In the genomic region with DNA sequence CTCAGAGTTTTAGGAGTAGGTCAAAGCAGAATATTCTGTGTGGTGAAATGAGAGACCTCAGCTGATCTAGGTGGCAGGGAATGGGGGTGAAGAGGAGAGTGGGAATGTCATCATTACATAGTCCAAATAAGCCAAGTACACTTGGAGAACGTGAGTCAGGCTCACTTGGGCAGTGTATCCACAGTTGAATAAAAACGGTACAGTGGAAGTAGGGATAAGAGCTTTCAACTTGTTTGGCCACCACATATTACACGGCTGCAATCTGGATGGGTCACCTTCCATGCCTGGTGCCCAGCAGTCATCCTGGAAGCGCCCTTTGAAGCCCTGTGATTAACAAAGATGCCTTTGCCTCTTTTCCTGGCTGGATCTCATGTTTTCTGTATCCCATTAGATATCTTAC, we compare ENCODE assay signal across 22 cellular contexts. TPM values are rescaled to one million over a fixed set of nuclear protein-coding genes. Genes with fewer than 3 reads are reported as not detected.
DNase-seq lines count a peak whose midpoint lies in the region; ATAC-seq and TF ChIP-seq lines count a peak whose summit lies in the region.
"Had no signal": no experiment of that assay in that cellular context is flagged by ENCODE, and none has a peak within 500 bp of the region (broad histone marks: within the 10 kb centered on the region; RNA-seq: fewer than 3 reads in every experiment).

No MANE protein-coding gene starts in this region.

- intact Hi-C loops in left lung (cut with DNase I) = no loop called here
- intact Hi-C loops in head of caudate nucleus (cut with DNase I) = no loop called here
- intact Hi-C loops in MCF 10A (cut with micrococcal nuclease) = no loop called here

- ATAC-seq in left lung (peak; percentile 94), HG03095 (IDR thresholded peaks at IDR 0.05; ENCODE audit: unreplicated experiment) (no peak)

- H3K9me3 Mint-ChIP-seq in HFFc6 (no peaks in the 10 kb centered on the region), MCF 10A (ENCODE audit: unreplicated experiment) (no peaks in the 10 kb centered on the region)

- H3K27me3 Mint-ChIP-seq in HFFc6 (ENCODE audit: insufficient read depth) = no peaks in the 10 kb centered on the region
- H3K27me3 Mint-ChIP-seq in MCF 10A (ENCODE audit: insufficient read depth, unreplicated experiment) = no peaks in the 10 kb centered on the region
- H3K27me3 Mint-ChIP-seq: CD4-positive, CD25-positive, alpha-beta regulatory T cell had no signal

- no peak overlapping the region for H3K4me3 ChIP-seq in left lung
- H3K4me3 ChIP-seq: MG63 had no signal

- H3K27ac Mint-ChIP-seq in HFFc6 (peak overlapping the region; percentile 57), MCF 10A (ENCODE audit: low read depth, unreplicated experiment) (no peak overlapping the region)
- H3K27ac Mint-ChIP-seq: CD4-positive, CD25-positive, alpha-beta regulatory T cell had no signal

- H3K27me3 ChIP-seq in left lung = no peaks in the 10 kb centered on the region
- H3K27me3 ChIP-seq: BE2C, MG63 had no signal

- no TSS peak for BruUV-seq in MCF 10A (replicated peaks; lab: Mats Ljungman, UMichigan)

- H3K4me1 Mint-ChIP-seq in HFFc6 (ENCODE audit: low read depth) (peaks cover 20% of the 10 kb centered on the region), MCF 10A (ENCODE audit: insufficient read depth, unreplicated experiment) (no peaks in the 10 kb centered on the region)

- H3K4me3 Mint-ChIP-seq in HFFc6 = no peak overlapping the region
- H3K4me3 Mint-ChIP-seq in MCF 10A (ENCODE audit: unreplicated experiment) = no peak overlapping the region
- H3K4me3 Mint-ChIP-seq: CD4-positive, CD25-positive, alpha-beta regulatory T cell had no signal

- no peaks in the 10 kb centered on the region for H3K9me3 ChIP-seq in left lung
- H3K9me3 ChIP-seq: BE2C, Caco-2, MG63, SK-N-SH had no signal

- CTCF ChIA-PET in MCF 10A (lab: Yijun Ruan, JAX) = interaction anchor here (0.7 kb wide), 1 partner anchor 13 kb away, joined by 3 read pairs; no protein-coding TSS in a partner anchor

- peaks cover 0 to 52% of the 10 kb centered on the region in 2 donors for H3K36me3 ChIP-seq in left lung
- H3K36me3 ChIP-seq: BE2C had no signal

- TF ChIP-seq CTCF in HFFc6 (IDR thresholded peaks at IDR 0.05) = no peak
- no peak for TF ChIP-seq CTCF in left lung (IDR thresholded peaks at IDR 0.05)
- TF ChIP-seq CTCF in MCF 10A (IDR thresholded peaks at IDR 0.05; ENCODE audit: unreplicated experiment) = no peak

- DNase-seq in AG08395 (ENCODE audit: low spot score) (peak; percentile 19), HFFc6 (no peak), astrocyte of the hippocampus (ENCODE audit: low read depth, low spot score) (peak; percentile 34), left lung (no peak), head of caudate nucleus (no peak), MCF 10A (ENCODE audit: unreplicated experiment) (no peak), NCI-H526 (lab: John Stamatoyannopoulos, UW) (no peak)
- DNase-seq: BE2C; Caco-2; CD4-positive, CD25-positive, alpha-beta regulatory T cell; GF-D8; MG63; NCI-H1048; NCI-H1436; NCI-H2029; NCI-H2171; NCI-H446 treated with DMSO at 0.1 percent for 48 hours; NK-92 treated with Interleukin-12 subunit alpha and Interleukin-12 subunit beta, amount 100 ng/mL, for 24 hours; SHP77; SK-N-SH had no signal

- H3K27ac ChIP-seq in left lung = no peak overlapping the region
- H3K27ac ChIP-seq: 22Rv1 had no signal

- peaks cover 0 to 3% of the 10 kb centered on the region in 2 donors for H3K4me1 ChIP-seq in left lung
- H3K4me1 ChIP-seq: BE2C, Caco-2 had no signal

- POLR2A ChIA-PET in MCF 10A (lab: Yijun Ruan, JAX) = interaction anchor here (0.7 to 1.3 kb wide), 2 partner anchors 9 to 20 kb away, joined by 3 to 4 read pairs; no protein-coding TSS in a partner anchor

- H3K36me3 Mint-ChIP-seq in HFFc6 (ENCODE audit: low read depth) (peaks cover 44% of the 10 kb centered on the region), MCF 10A (ENCODE audit: insufficient read depth, unreplicated experiment) (peaks cover 36% of the 10 kb centered on the region)

RNA-seq across cellular contexts. Expression of gene MIB1, which starts 28.6 kb away (rescaled TPM):
- total RNA-seq in HFFc6 (2021; fragmentation: NEBNext Ultra II Directional; extraction: Animal tissue kit (Norgen Biotek cat#: 25700)) = 10 to 100 TPM; 29.5 to 31.5 (median 30.5) TPM
- total RNA-seq in left lung (10 to 100 TPM; 26.3 to 32.1 TPM), MCF 10A (2022) (40.5 and 49.5 TPM in 2 replicates)

Comparison
In these comparisons a context has a peak if more than half of its experiments do, and no peak if none do; other contexts are left out.
1. DNase-seq: peak in AG08395 (single experiment) and astrocyte of the hippocampus (single experiment); none in HFFc6 (single experiment), left lung (0 of 2), head of caudate nucleus (0 of 42), MCF 10A (single experiment) and NCI-H526 (0 of 2).